Comparison of ENCODE assay signal across 1 cellular context in genomic region chr19:54183431-54183830, GRCh38.
TF ChIP-seq lines count a peak whose summit lies in the region.

No MANE protein-coding gene starts in this region.

TF ChIP-seq in HepG2, 621 proteins besides CTCF, POLR2A, EP300 and RAD21:
- TF ChIP-seq RBM22 (optimal IDR thresholded peaks at IDR 0.05; ENCODE audit: low read length) (peak; percentile 14), AGO2 (optimal IDR thresholded peaks at IDR 0.05; ENCODE audit: low read depth, low read length) (peak; percentile 40), ZNF619 (CRISPR knock-in tag; IDR thresholded peaks at IDR 0.05) (no peak), RBFOX2 (IDR thresholded peaks at IDR 0.05; ENCODE audit: low read depth, low read length) (0 out of 2 replicates have a peak, but pooled peaks have one; percentile 21)
